14 cellular contexts compared by ENCODE assay signal in genomic region chrX:9913041-9913440, GRCh38. TPM values are rescaled to one million over a fixed set of nuclear protein-coding genes. Genes with fewer than 3 reads are reported as not detected.
DNase-seq lines count a peak whose midpoint lies in the region; ATAC-seq, FAIRE-seq and TF ChIP-seq lines count a peak whose summit lies in the region.
"Had no signal": no experiment of that assay in that cellular context is flagged by ENCODE, and none has a peak within 500 bp of the region (broad histone marks: within the 10 kb centered on the region; RNA-seq: fewer than 3 reads in every experiment).

No MANE protein-coding gene starts in this region.

- BruUV-seq in Calu3 (replicated peaks; lab: Mats Ljungman, UMichigan) = TSS peak; percentile 44

- no peaks in the 10 kb centered on the region for H3K36me3 ChIP-seq in bronchial epithelial cell (ENCODE audit: control insufficient read depth, insufficient read depth, low read length)

- TF ChIP-seq CTCF in Calu3 (IDR thresholded peaks at IDR 0.05; ENCODE audit: unreplicated experiment) (no peak), bronchial epithelial cell (IDR thresholded peaks at IDR 0.05; ENCODE audit: insufficient read depth, low read length, severe bottlenecking) (no peak), osteocyte (IDR thresholded peaks at IDR 0.05) (no peak)

- peak overlapping the region; percentile 71 for H3K4me3 Mint-ChIP-seq in Calu3 (ENCODE audit: low read depth, unreplicated experiment)
- no peak overlapping the region for H3K4me3 Mint-ChIP-seq in osteocyte (ENCODE audit: unreplicated experiment)
- H3K4me3 Mint-ChIP-seq: activated CD8-positive, alpha-beta T cell treated with anti-CD3 and anti-CD28 coated beads, Interleukin-2, amount 10 ng/mL, durations not matched to agents 7 days and 5 days had no signal

- CTCF ChIA-PET in Calu3 (lab: Charles Lee) = interaction anchor here (1.2 kb wide), 1 partner anchor 9 kb away, joined by 3 read pairs; no protein-coding TSS in a partner anchor

- H3K27ac Mint-ChIP-seq in Calu3 (ENCODE audit: unreplicated experiment) (peak overlapping the region; percentile 73), osteocyte (ENCODE audit: unreplicated experiment) (no peak overlapping the region)
- H3K27ac Mint-ChIP-seq: activated CD8-positive, alpha-beta T cell treated with anti-CD3 and anti-CD28 coated beads, Interleukin-2, amount 10 ng/mL, durations not matched to agents 7 days and 5 days had no signal

- FAIRE-seq in bronchial epithelial cell (lab: Jason Lieb, UNC) = no peak

- H3K9me3 Mint-ChIP-seq in Calu3 (ENCODE audit: low read depth, unreplicated experiment) = no peaks in the 10 kb centered on the region
- peaks cover 1% of the 10 kb centered on the region for H3K9me3 Mint-ChIP-seq in osteocyte (ENCODE audit: unreplicated experiment)

- H3K4me3 ChIP-seq in bronchial epithelial cell (ENCODE audit: low read depth, low read length) = peak overlapping the region; percentile 40
- H3K4me3 ChIP-seq: testis had no signal

- ATAC-seq in GM18867 (IDR thresholded peaks at IDR 0.05; ENCODE audit: unreplicated experiment) = no peak
- ATAC-seq: activated CD8-positive, alpha-beta T cell treated with anti-CD3 and anti-CD28 coated beads, Interleukin-2, amount 10 ng/mL, durations not matched to agents 7 days and 5 days had no signal

- H3K27me3 Mint-ChIP-seq in Calu3 (ENCODE audit: unreplicated experiment) = no peaks in the 10 kb centered on the region
- H3K27me3 Mint-ChIP-seq in osteocyte (ENCODE audit: unreplicated experiment) = no peaks in the 10 kb centered on the region

- no peaks in the 10 kb centered on the region for H3K27me3 ChIP-seq in bronchial epithelial cell (ENCODE audit: control insufficient read depth, insufficient read depth, low read length)
- H3K27me3 ChIP-seq: testis had no signal

- H3K36me3 Mint-ChIP-seq in Calu3 (ENCODE audit: insufficient read depth, unreplicated experiment) (peaks cover 22% of the 10 kb centered on the region), osteocyte (ENCODE audit: unreplicated experiment) (no peaks in the 10 kb centered on the region)

- DNase-seq in Calu3 = peak; percentile 13
- DNase-seq in NCI-H2171 (lab: John Stamatoyannopoulos, UW) = peak; percentile 7
- DNase-seq in bronchial epithelial cell (ENCODE audit: low read depth) = peak; percentile 85
- peak; percentile 4 for DNase-seq in kidney tubule cell (ENCODE audit: low spot score)
- no peak for DNase-seq in osteocyte (ENCODE audit: extremely low spot score, unreplicated experiment)
- no peak for DNase-seq in foreskin melanocyte
- no peak for DNase-seq in activated CD4-positive, alpha-beta T cell treated with anti-CD3 and anti-CD28 coated beads, Interleukin-2, amount 50 U/mL, for 4 hours
- DNase-seq: activated CD8-positive, alpha-beta T cell treated with anti-CD3 and anti-CD28 coated beads, Interleukin-2, amount 10 ng/mL, durations not matched to agents 7 days and 5 days; activated gamma-delta T cell treated with Interleukin-2 at 50 U/mL for 16 hours; NCI-H1436; stimulated activated CD4-positive, alpha-beta T cell treated with anti-CD3 and anti-CD28 coated beads, Interleukin-12 subunit alpha, Interleukin-12 subunit beta, amount 100 ng/mL, for 4 hours; testis had no signal

- peaks cover 29% of the 10 kb centered on the region for H3K4me1 Mint-ChIP-seq in Calu3 (ENCODE audit: low read depth, unreplicated experiment)
- H3K4me1 Mint-ChIP-seq in osteocyte (ENCODE audit: unreplicated experiment) = peaks cover 18% of the 10 kb centered on the region

- intact Hi-C loops in Calu3 (cut with micrococcal nuclease; ENCODE audit: unreplicated experiment) = no loop called here

RNA-seq across cellular contexts. Expression of gene CLDN34, which starts 54.1 kb away (rescaled TPM):
- total RNA-seq in Calu3 (2022) (0.38 and 0.39 TPM in 2 replicates), bronchial epithelial cell (not detected in 2 replicates), osteocyte (0.59 TPM in 1 of 2 replicates, not detected in the other)
- total RNA-seq: activated CD8-positive, alpha-beta T cell treated with anti-CD3 and anti-CD28 coated beads, Interleukin-2, amount 10 ng/mL, durations not matched to agents 7 days and 5 days; omental fat pad had no signal

Comparison
In these comparisons a context has a peak if more than half of its experiments do, and no peak if none do; other contexts are left out.
1. DNase-seq: peak in Calu3 (single experiment), NCI-H2171 (single experiment), bronchial epithelial cell (single experiment) and kidney tubule cell (single experiment); none in osteocyte (single experiment), foreskin melanocyte (single experiment) and activated CD4-positive, alpha-beta T cell treated with anti-CD3 and anti-CD28 coated beads, Interleukin-2, amount 50 U/mL, for 4 hours (0 of 2).